8 cellular contexts compared by ENCODE assay signal in genomic region chr19:17078038-17078919, GRCh38. TPM values are rescaled to one million over a fixed set of nuclear protein-coding genes. Genes with fewer than 3 reads are reported as not detected.
A peak's percentile ranks its signal among the peaks of the same experiment; 100 is the strongest.
DNase-seq lines count a peak whose midpoint lies in the region; ATAC-seq, FAIRE-seq and TF ChIP-seq lines count a peak whose summit lies in the region.

No MANE protein-coding gene starts in this region.

- H3K27ac Mint-ChIP-seq in CD8-positive, alpha-beta memory T cell = peak overlapping the region; percentile 36 to 98 (median 84)

- H3K9me3 Mint-ChIP-seq in CD8-positive, alpha-beta memory T cell = peaks cover 0 to 2% (median 0%) of the 10 kb centered on the region in 5 donors

- H3K4me3 ChIP-seq in CD8-positive, alpha-beta memory T cell (ENCODE audit: low read length) = no peak overlapping the region
- H3K4me3 ChIP-seq in PC-9 = no peak overlapping the region
- H3K4me3 ChIP-seq in dorsolateral prefrontal cortex = peak overlapping the region in 28 of 59 donors; percentile 31 to 83 (median 60)

- peak overlapping the region; percentile 84 to 100 (median 94) for H3K4me3 Mint-ChIP-seq in CD8-positive, alpha-beta memory T cell

- POLR2A ChIA-PET in CD8-positive, alpha-beta memory T cell (lab: Charles Lee) = no interaction called here
- POLR2A ChIA-PET in PC-9 (lab: Charles Lee; ENCODE audit: unreplicated experiment) = interaction anchor here (0.5 kb wide), 1 partner anchor 510 kb away, joined by 3 read pairs; no protein-coding TSS in a partner anchor

- peak overlapping the region; percentile 84 for H3K4me2 ChIP-seq in PC-9

- intact Hi-C loops in PC-9 (cut with micrococcal nuclease; ENCODE audit: unreplicated experiment) = loop anchor here (5.0 kb wide), 2 partner anchors 149 to 389 kb away; partner anchors contain the start of gene OCEL1
- intact Hi-C loops in dorsolateral prefrontal cortex (cut with DNase I) = loop anchor here (5.0 kb wide), 3 partner anchors 59 to 204 kb away; partner anchors contain the start of gene ANKLE1 (in 1 of the 2)

- CTCF ChIA-PET in CD8-positive, alpha-beta memory T cell (lab: Charles Lee) = interaction anchor here (0.8 to 1.3 kb wide), 3 partner anchors 10 to 137 kb away, joined by 3 to 6 read pairs (median 3); partner anchors contain the start of gene USE1
- CTCF ChIA-PET in PC-9 (lab: Charles Lee) = interaction anchor here (0.6 kb wide), 1 partner anchor 141 kb away, joined by 20 read pairs; no protein-coding TSS in a partner anchor

- H3K27me3 ChIP-seq in CD8-positive, alpha-beta memory T cell (ENCODE audit: insufficient read depth, low read length, poor library complexity, severe bottlenecking) = no peaks in the 10 kb centered on the region
- H3K27me3 ChIP-seq in PC-9 (ENCODE audit: insufficient read depth, low read depth) = no peaks in the 10 kb centered on the region
- no peaks in the 10 kb centered on the region for H3K27me3 ChIP-seq in dorsolateral prefrontal cortex

- no peak for DNase-seq in CD8-positive, alpha-beta memory T cell
- no peak for DNase-seq in PC-9
- DNase-seq in dorsolateral prefrontal cortex = no peak
- peak; percentile 21 for DNase-seq in pons (ENCODE audit: low spot score)
- DNase-seq in D721Med (ENCODE audit: insufficient read length, low spot score) = no peak
- DNase-seq in NK-92 (lab: John Stamatoyannopoulos, UW; ENCODE audit: unreplicated experiment) = no peak
- DNase-seq in NCI-H526 (lab: John Stamatoyannopoulos, UW) = no peak

- peaks cover 66 to 88% (median 73%) of the 10 kb centered on the region in 3 donors for H3K4me1 Mint-ChIP-seq in CD8-positive, alpha-beta memory T cell

- peaks cover 39% of the 10 kb centered on the region for H4K20me1 ChIP-seq in PC-9 (ENCODE audit: insufficient read depth)

- no peak for ATAC-seq in HG03196 (IDR thresholded peaks at IDR 0.05; ENCODE audit: unreplicated experiment)

- BruUV-seq in PC-9 (replicated peaks; lab: Mats Ljungman, UMichigan) = no TSS peak

- no peaks in the 10 kb centered on the region for H3K36me3 ChIP-seq in CD8-positive, alpha-beta memory T cell (ENCODE audit: insufficient read depth, low read length)
- no peaks in the 10 kb centered on the region for H3K36me3 ChIP-seq in PC-9 (ENCODE audit: low read depth)

- peaks cover 47% of the 10 kb centered on the region for H3K4me1 ChIP-seq in CD8-positive, alpha-beta memory T cell (ENCODE audit: insufficient read depth, low read length)
- H3K4me1 ChIP-seq in PC-9 (replicated peaks; ENCODE audit: insufficient read depth) = peaks cover 49% of the 10 kb centered on the region

- FAIRE-seq in D721Med (lab: Jason Lieb, UNC) = no peak

- peaks cover 92% of the 10 kb centered on the region for H3K79me2 ChIP-seq in PC-9 (ENCODE audit: low read depth)

- no peak overlapping the region for H2AFZ ChIP-seq in PC-9

- H3K27ac ChIP-seq in CD8-positive, alpha-beta memory T cell (ENCODE audit: low read depth, low read length) = no peak overlapping the region
- H3K27ac ChIP-seq in PC-9 (peak overlapping the region; percentile 82; the same call in 1 of the 2 replicates), dorsolateral prefrontal cortex (peak overlapping the region in 58 of 59 donors; percentile 61 to 98 (median 92))

- no peaks in the 10 kb centered on the region for H3K9me2 ChIP-seq in PC-9 (ENCODE audit: insufficient read depth)

- H3K27me3 Mint-ChIP-seq in CD8-positive, alpha-beta memory T cell = no peaks in the 10 kb centered on the region

- TF ChIP-seq CTCF in PC-9 (conservative IDR thresholded peaks at IDR 0.05) (no peak), dorsolateral prefrontal cortex (IDR thresholded peaks at IDR 0.05 in 54 of 56, conservative IDR thresholded peaks at IDR 0.05 in 2 of 56; ENCODE audit: low read depth in 1 of 56, partially characterized antibody in 56 of 56) (no peak), D721Med (IDR thresholded peaks at IDR 0.05; ENCODE audit: insufficient read depth, missing control alignments) (no peak)

- H3K36me3 Mint-ChIP-seq in CD8-positive, alpha-beta memory T cell = peaks cover 0 to 44% (median 0%) of the 10 kb centered on the region in 3 donors

- H3F3A ChIP-seq in PC-9 (ENCODE audit: insufficient read depth, low read depth) = peaks cover 35% of the 10 kb centered on the region

- H3K9me3 ChIP-seq in CD8-positive, alpha-beta memory T cell (ENCODE audit: low read length) = no peaks in the 10 kb centered on the region
- H3K9me3 ChIP-seq in PC-9 (ENCODE audit: insufficient read depth, low read depth) = no peaks in the 10 kb centered on the region

RNA-seq across cellular contexts. Expression of gene MYO9B, which starts 2.7 kb away (rescaled TPM):
- total RNA-seq in CD8-positive, alpha-beta memory T cell = 100 to 1,000 TPM; 104 to 108 TPM
- polyA plus RNA-seq in CD8-positive, alpha-beta memory T cell = 24.9 TPM
- total RNA-seq in PC-9 (2021) = 81.2 and 103 TPM in 2 replicates
- 100 to 1,000 TPM in 63 of 120 experiments, 10 to 100 TPM in 57; 49.9 to 250 (median 101) TPM for total RNA-seq in dorsolateral prefrontal cortex

RNA-seq across cellular contexts. Expression of gene HAUS8, which starts 3.0 kb away (rescaled TPM):
- total RNA-seq in CD8-positive, alpha-beta memory T cell = 10 to 100 TPM; 33.4 to 36.4 TPM
- 9.7 TPM for polyA plus RNA-seq in CD8-positive, alpha-beta memory T cell
- total RNA-seq in PC-9 (2021) = 26.5 and 30.8 TPM in 2 replicates
- 1 to 10 TPM; 1.9 to 8.7 (median 4.2) TPM for total RNA-seq in dorsolateral prefrontal cortex

RNA-seq across cellular contexts. Expression of gene CPAMD8, which starts 51.7 kb away (rescaled TPM):
- total RNA-seq in CD8-positive, alpha-beta memory T cell = under 1 TPM; 0.07 to 0.18 TPM
- 0.74 TPM for polyA plus RNA-seq in CD8-positive, alpha-beta memory T cell
- total RNA-seq in PC-9 (2021) (23.7 and 25.8 TPM in 2 replicates), dorsolateral prefrontal cortex (10 to 100 TPM in 50 of 120 experiments, 1 to 10 TPM in 70; 2.6 to 39.0 (median 9.2) TPM)
